ENCODE assay signal across 1 cellular context in genomic region chr20:32482251-32483220, GRCh38.
TF ChIP-seq lines count a peak whose summit lies in the region.

No MANE protein-coding gene starts in this region.

TF ChIP-seq in HepG2, 621 proteins besides CTCF, POLR2A, EP300 and RAD21 (continued from another document and continues in another):
- TF ChIP-seq TBP (CRISPR knock-in tag; IDR thresholded peaks at IDR 0.05) (peak; percentile 64; the same call in 1 of the 2 replicates), SMARCE1 (IDR thresholded peaks at IDR 0.05; ENCODE audit: borderline replicate concordance) (no peak), MAFG (CRISPR knock-in tag; IDR thresholded peaks at IDR 0.05) (no peak), SRSF4 (IDR thresholded peaks at IDR 0.05; ENCODE audit: low read depth, low read length, poor library complexity, severe bottlenecking) (no peak), NRL (CRISPR knock-in tag; IDR thresholded peaks at IDR 0.05; ENCODE audit: borderline replicate concordance) (peak; percentile 78; the same call in 1 of the 2 replicates), ATRX (CRISPR knock-in tag; IDR thresholded peaks at IDR 0.05; ENCODE audit: borderline replicate concordance) (0 out of 2 replicates have a peak, but pooled peaks have one; percentile 35), THAP9 (CRISPR knock-in tag; IDR thresholded peaks at IDR 0.05; ENCODE audit: borderline replicate concordance) (no peak), MTF2 (CRISPR knock-in tag; IDR thresholded peaks at IDR 0.05; ENCODE audit: borderline replicate concordance) (no peak; the same call in 1 of the 2 replicates), SP140L (CRISPR knock-in tag; IDR thresholded peaks at IDR 0.05; ENCODE audit: borderline replicate concordance) (no peak), SATB2 (CRISPR knock-in tag; IDR thresholded peaks at IDR 0.05) (no peak), ZNF878 (CRISPR knock-in tag; IDR thresholded peaks at IDR 0.05) (no peak), ZNF777 (CRISPR knock-in tag; IDR thresholded peaks at IDR 0.05) (peak; percentile 87), ZNF343 (CRISPR knock-in tag; IDR thresholded peaks at IDR 0.05) (no peak), GABPB1 (CRISPR knock-in tag; IDR thresholded peaks at IDR 0.05) (peak; percentile 93), KDM4B (CRISPR knock-in tag; IDR thresholded peaks at IDR 0.05) (no peak), ZBTB26 (CRISPR knock-in tag; IDR thresholded peaks at IDR 0.05; ENCODE audit: borderline replicate concordance) (peak; percentile 70; the same call in 1 of the 2 replicates), PRDM4 (CRISPR knock-in tag; IDR thresholded peaks at IDR 0.05; ENCODE audit: borderline replicate concordance) (no peak), ZNF280D (CRISPR knock-in tag; IDR thresholded peaks at IDR 0.05) (no peak), ATF5 (CRISPR knock-in tag; IDR thresholded peaks at IDR 0.05; ENCODE audit: low read depth) (no peak), RFX5 (IDR thresholded peaks at IDR 0.05; ENCODE audit: low read depth, low read length) (no peak), KDM3A (CRISPR knock-in tag; IDR thresholded peaks at IDR 0.05; ENCODE audit: low read depth) (peak; percentile 54), CC2D1A (CRISPR knock-in tag; IDR thresholded peaks at IDR 0.05) (no peak), POLR2G (IDR thresholded peaks at IDR 0.05; ENCODE audit: low read depth, low read length) (peak; percentile 57), ZNF543 (CRISPR knock-in tag; IDR thresholded peaks at IDR 0.05) (no peak), ZNF431 (CRISPR knock-in tag; IDR thresholded peaks at IDR 0.05; ENCODE audit: borderline replicate concordance, low read depth) (no peak), ZNF556 (CRISPR knock-in tag; IDR thresholded peaks at IDR 0.05; ENCODE audit: borderline replicate concordance) (no peak), XRCC5 (optimal IDR thresholded peaks at IDR 0.05; ENCODE audit: low read length) (peak; percentile 78)
- TF ChIP-seq, protein P1, sequence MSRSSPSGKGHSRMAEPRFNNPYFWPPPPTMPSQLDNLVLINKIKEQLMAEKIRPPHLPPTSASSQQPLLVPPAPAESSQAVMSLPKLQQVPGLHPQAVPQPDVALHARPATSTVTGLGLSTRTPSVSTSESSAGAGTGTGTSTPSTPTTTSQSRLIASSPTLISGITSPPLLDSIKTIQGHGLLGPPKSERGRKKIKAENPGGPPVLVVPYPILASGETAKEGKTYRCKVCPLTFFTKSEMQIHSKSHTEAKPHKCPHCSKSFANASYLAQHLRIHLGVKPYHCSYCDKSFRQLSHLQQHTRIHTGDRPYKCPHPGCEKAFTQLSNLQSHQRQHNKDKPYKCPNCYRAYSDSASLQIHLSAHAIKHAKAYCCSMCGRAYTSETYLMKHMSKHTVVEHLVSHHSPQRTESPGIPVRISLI (CRISPR knock-in tag; IDR thresholded peaks at IDR 0.05; ENCODE audit: borderline replicate concordance): no peak
- TF ChIP-seq, protein P2, sequence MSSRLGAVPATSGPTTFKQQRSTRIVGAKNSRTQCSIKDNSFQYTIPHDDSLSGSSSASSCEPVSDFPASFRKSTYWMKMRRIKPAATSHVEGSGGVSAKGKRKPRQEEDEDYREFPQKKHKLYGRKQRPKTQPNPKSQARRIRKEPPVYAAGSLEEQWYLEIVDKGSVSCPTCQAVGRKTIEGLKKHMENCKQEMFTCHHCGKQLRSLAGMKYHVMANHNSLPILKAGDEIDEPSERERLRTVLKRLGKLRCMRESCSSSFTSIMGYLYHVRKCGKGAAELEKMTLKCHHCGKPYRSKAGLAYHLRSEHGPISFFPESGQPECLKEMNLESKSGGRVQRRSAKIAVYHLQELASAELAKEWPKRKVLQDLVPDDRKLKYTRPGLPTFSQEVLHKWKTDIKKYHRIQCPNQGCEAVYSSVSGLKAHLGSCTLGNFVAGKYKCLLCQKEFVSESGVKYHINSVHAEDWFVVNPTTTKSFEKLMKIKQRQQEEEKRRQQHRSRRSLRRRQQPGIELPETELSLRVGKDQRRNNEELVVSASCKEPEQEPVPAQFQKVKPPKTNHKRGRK (CRISPR knock-in tag; IDR thresholded peaks at IDR 0.05): no peak
- TF ChIP-seq, protein P3, sequence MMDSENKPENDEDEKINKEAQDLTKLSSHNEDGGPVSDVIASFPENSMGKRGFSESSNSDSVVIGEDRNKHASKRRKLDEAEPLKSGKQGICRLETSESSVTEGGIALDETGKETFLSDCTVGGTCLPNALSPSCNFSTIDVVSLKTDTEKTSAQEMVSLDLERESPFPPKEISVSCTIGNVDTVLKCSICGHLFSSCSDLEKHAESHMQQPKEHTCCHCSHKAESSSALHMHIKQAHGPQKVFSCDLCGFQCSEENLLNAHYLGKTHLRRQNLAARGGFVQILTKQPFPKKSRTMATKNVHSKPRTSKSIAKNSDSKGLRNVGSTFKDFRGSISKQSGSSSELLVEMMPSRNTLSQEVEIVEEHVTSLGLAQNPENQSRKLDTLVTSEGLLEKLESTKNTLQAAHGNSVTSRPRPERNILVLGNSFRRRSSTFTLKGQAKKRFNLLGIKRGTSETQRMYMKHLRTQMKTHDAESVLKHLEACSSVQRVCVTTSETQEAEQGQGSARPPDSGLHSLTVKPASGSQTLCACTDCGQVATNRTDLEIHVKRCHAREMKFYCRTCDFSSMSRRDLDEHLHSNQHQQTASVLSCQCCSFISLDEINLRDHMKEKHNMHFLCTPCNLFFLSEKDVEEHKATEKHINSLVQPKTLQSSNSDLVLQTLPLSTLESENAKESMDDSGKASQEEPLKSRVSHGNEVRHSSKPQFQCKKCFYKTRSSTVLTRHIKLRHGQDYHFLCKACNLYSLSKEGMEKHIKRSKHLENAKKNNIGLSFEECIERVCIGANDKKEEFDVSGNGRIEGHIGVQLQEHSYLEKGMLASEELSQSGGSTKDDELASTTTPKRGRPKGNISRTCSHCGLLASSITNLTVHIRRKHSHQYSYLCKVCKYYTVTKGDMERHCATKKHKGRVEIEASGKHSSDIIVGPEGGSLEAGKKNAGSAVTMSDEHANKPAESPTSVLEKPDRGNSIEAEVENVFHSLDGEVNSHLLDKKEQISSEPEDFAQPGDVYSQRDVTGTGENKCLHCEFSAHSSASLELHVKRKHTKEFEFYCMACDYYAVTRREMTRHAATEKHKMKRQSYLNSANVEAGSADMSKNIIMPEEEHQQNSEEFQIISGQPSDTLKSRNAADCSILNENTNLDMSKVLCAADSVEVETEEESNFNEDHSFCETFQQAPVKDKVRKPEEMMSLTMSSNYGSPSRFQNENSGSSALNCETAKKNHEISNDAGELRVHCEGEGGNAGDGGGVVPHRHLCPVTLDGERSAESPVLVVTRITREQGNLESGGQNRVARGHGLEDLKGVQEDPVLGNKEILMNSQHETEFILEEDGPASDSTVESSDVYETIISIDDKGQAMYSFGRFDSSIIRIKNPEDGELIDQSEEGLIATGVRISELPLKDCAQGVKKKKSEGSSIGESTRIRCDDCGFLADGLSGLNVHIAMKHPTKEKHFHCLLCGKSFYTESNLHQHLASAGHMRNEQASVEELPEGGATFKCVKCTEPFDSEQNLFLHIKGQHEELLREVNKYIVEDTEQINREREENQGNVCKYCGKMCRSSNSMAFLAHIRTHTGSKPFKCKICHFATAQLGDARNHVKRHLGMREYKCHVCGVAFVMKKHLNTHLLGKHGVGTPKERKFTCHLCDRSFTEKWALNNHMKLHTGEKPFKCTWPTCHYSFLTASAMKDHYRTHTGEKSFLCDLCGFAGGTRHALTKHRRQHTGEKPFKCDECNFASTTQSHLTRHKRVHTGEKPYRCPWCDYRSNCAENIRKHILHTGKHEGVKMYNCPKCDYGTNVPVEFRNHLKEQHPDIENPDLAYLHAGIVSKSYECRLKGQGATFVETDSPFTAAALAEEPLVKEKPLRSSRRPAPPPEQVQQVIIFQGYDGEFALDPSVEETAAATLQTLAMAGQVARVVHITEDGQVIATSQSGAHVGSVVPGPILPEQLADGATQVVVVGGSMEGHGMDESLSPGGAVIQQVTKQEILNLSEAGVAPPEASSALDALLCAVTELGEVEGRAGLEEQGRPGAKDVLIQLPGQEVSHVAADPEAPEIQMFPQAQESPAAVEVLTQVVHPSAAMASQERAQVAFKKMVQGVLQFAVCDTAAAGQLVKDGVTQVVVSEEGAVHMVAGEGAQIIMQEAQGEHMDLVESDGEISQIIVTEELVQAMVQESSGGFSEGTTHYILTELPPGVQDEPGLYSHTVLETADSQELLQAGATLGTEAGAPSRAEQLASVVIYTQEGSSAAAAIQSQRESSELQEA (CRISPR knock-in tag; IDR thresholded peaks at IDR 0.05; ENCODE audit: not compliant biosample characterization): no peak
- TF ChIP-seq, protein P4, sequence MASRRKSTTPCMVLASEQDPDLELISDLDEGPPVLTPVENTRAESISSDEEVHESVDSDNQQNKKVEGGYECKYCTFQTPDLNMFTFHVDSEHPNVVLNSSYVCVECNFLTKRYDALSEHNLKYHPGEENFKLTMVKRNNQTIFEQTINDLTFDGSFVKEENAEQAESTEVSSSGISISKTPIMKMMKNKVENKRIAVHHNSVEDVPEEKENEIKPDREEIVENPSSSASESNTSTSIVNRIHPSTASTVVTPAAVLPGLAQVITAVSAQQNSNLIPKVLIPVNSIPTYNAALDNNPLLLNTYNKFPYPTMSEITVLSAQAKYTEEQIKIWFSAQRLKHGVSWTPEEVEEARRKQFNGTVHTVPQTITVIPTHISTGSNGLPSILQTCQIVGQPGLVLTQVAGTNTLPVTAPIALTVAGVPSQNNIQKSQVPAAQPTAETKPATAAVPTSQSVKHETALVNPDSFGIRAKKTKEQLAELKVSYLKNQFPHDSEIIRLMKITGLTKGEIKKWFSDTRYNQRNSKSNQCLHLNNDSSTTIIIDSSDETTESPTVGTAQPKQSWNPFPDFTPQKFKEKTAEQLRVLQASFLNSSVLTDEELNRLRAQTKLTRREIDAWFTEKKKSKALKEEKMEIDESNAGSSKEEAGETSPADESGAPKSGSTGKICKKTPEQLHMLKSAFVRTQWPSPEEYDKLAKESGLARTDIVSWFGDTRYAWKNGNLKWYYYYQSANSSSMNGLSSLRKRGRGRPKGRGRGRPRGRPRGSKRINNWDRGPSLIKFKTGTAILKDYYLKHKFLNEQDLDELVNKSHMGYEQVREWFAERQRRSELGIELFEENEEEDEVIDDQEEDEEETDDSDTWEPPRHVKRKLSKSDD (CRISPR knock-in tag; IDR thresholded peaks at IDR 0.05; ENCODE audit: low read depth): no peak
